7 cellular contexts compared by ENCODE assay signal in genomic region chr4:188391349-188391748, GRCh38.
A peak's percentile ranks its signal among the peaks of the same experiment; 100 is the strongest.
DNase-seq lines count a peak whose midpoint lies in the region; ATAC-seq, FAIRE-seq and TF ChIP-seq lines count a peak whose summit lies in the region.
"Not testable (repeated sequence)": the region's sequence is repeated elsewhere in the genome, so short reads cannot be mapped to it uniquely, and the experiment has no call there.

No MANE protein-coding gene starts in this region.

- not testable (repeated sequence) for H3K27me3 Mint-ChIP-seq in GM23338 (ENCODE audit: insufficient read depth, low read depth, poor library complexity); astrocyte (ENCODE audit: low read depth, unreplicated experiment); osteocyte (ENCODE audit: unreplicated experiment)

- H2BK15ac ChIP-seq in IMR-90 (ENCODE audit: low read depth, low read length), result not testable (repeated sequence)

- CTCF ChIA-PET in IMR-90 (lab: Yijun Ruan, JAX); PC-9 (lab: Charles Lee): not testable (repeated sequence)

- not testable (repeated sequence) for H4K91ac ChIP-seq in IMR-90 (ENCODE audit: insufficient read depth, low read depth, low read length)

- not testable (repeated sequence) for H3K36me3 ChIP-seq in GM23338 (ENCODE audit: insufficient read depth); IMR-90 (ENCODE audit: control insufficient read depth, insufficient read depth, low read length); PC-9 (ENCODE audit: low read depth); astrocyte (ENCODE audit: insufficient read depth, low read length)

- not testable (repeated sequence) for H3K79me2 ChIP-seq in GM23338 (replicated peaks; ENCODE audit: insufficient read depth); PC-9 (ENCODE audit: low read depth); astrocyte (ENCODE audit: insufficient read depth, low read length)

- H3K56ac ChIP-seq in IMR-90 (ENCODE audit: extremely low read depth, insufficient read depth, low read length), result not testable (repeated sequence)

- dilution Hi-C loops in IMR-90 (cut with HindIII; ENCODE audit: low sequenced_read_pairs, unreplicated experiment), result not testable (repeated sequence)

- ATAC-seq in GM23338; IMR-90 (ENCODE audit: low read depth): not testable (repeated sequence)

- H2AK5ac ChIP-seq in IMR-90 (ENCODE audit: low read depth, low read length), result not testable (repeated sequence)

- not testable (repeated sequence) for H3F3A ChIP-seq in GM23338 (replicated peaks; ENCODE audit: low read depth); PC-9 (ENCODE audit: insufficient read depth, low read depth)

- not testable (repeated sequence) for TF ChIP-seq RAD21 in IMR-90 (IDR thresholded peaks at IDR 0.05; ENCODE audit: low read length)

- not testable (repeated sequence) for H3K18ac ChIP-seq in IMR-90 (ENCODE audit: low read depth, low read length)

- in situ Hi-C loops in IMR-90 (cut with MboI; ENCODE audit: low sequenced_read_pairs), result not testable (repeated sequence)

- H3K23ac ChIP-seq in IMR-90 (ENCODE audit: low read depth, low read length), result not testable (repeated sequence)

- H3K4me3 ChIP-seq in AG09309 (ENCODE audit: control insufficient read depth, low read depth, low read length); GM23338; IMR-90 (ENCODE audit: insufficient read depth, low read depth, low read length); PC-9; astrocyte (ENCODE audit: insufficient read depth, low read depth, low read length); epithelial cell of proximal tubule (ENCODE audit: low read depth, low read length): not testable (repeated sequence)

- not testable (repeated sequence) for TF ChIP-seq POLR2A in IMR-90 (IDR thresholded peaks at IDR 0.05; ENCODE audit: low read depth, low read length)

- DNase-seq in AG09309 (ENCODE audit: low read depth); IMR-90; astrocyte (ENCODE audit: low read depth); epithelial cell of proximal tubule (ENCODE audit: low read depth); osteocyte (ENCODE audit: extremely low spot score, unreplicated experiment): not testable (repeated sequence)
- peak; percentile 27 for DNase-seq in GM23338 (ENCODE audit: low spot score)
- peak in 1 of 2 experiments; percentile 3 for DNase-seq in PC-9

- WGBS in IMR-90 (ENCODE audit: extremely low coverage in 2 of 2, insufficient read length in 1 of 2), 2 experiments, result no CpG with 5 or more reads among the region's 8 CpGs

- H3K9me1 ChIP-seq in IMR-90 (ENCODE audit: insufficient read depth, low read length), result not testable (repeated sequence)

- not testable (repeated sequence) for H3K4me3 Mint-ChIP-seq in GM23338; astrocyte (ENCODE audit: unreplicated experiment); osteocyte (ENCODE audit: unreplicated experiment)

- not testable (repeated sequence) for FAIRE-seq in astrocyte (lab: Jason Lieb, UNC)

- not testable (repeated sequence) for H2BK5ac ChIP-seq in IMR-90 (ENCODE audit: low read depth, low read length, poor library complexity, severe bottlenecking)

- not testable (repeated sequence) for H3K9ac ChIP-seq in IMR-90 (ENCODE audit: low read depth, low read length); astrocyte (ENCODE audit: low read length)

- not testable (repeated sequence) for H3K4me1 Mint-ChIP-seq in GM23338
- H3K4me1 Mint-ChIP-seq in astrocyte (ENCODE audit: low read depth, unreplicated experiment) (peaks cover 11% of the 10 kb centered on the region), osteocyte (ENCODE audit: unreplicated experiment) (peaks cover 19% of the 10 kb centered on the region)

- peak; percentile 9 for TF ChIP-seq CTCF in AG09309 (IDR thresholded peaks at IDR 0.05; ENCODE audit: control insufficient read depth, insufficient read depth, low read depth, low read length, missing control alignments)
- TF ChIP-seq CTCF in GM23338 (conservative IDR thresholded peaks at IDR 0.05; ENCODE audit: low read depth in 2 of 2), result peak; percentile 15 to 58; a peak in 2 of 4 replicates
- peak; percentile 15; the same call in 1 of the 2 replicates for TF ChIP-seq CTCF in IMR-90 (conservative IDR thresholded peaks at IDR 0.05; ENCODE audit: low read depth, low read length)
- peak; percentile 37; the same call in 1 of the 2 replicates for TF ChIP-seq CTCF in PC-9 (conservative IDR thresholded peaks at IDR 0.05)
- not testable (repeated sequence) for TF ChIP-seq CTCF in astrocyte (IDR thresholded peaks at IDR 0.05; ENCODE audit: insufficient read depth, low read depth, low read length)
- TF ChIP-seq CTCF in epithelial cell of proximal tubule (conservative IDR thresholded peaks at IDR 0.05; ENCODE audit: low read depth, low read length), result peak; percentile 19
- peak; percentile 14 for TF ChIP-seq CTCF in osteocyte (IDR thresholded peaks at IDR 0.05)

- not testable (repeated sequence) for H3K4me2 ChIP-seq in GM23338; IMR-90 (ENCODE audit: low read depth, low read length); PC-9; astrocyte (ENCODE audit: low read length)

- H3K27me3 ChIP-seq in GM23338 (ENCODE audit: insufficient read depth); IMR-90 (ENCODE audit: control insufficient read depth, insufficient read depth, low read length); PC-9 (ENCODE audit: insufficient read depth, low read depth); astrocyte (ENCODE audit: insufficient read depth, low read length): not testable (repeated sequence)

- not testable (repeated sequence) for H3K9me3 ChIP-seq in IMR-90 (ENCODE audit: control insufficient read depth, insufficient read depth, low read length); PC-9 (ENCODE audit: insufficient read depth, low read depth); astrocyte (ENCODE audit: insufficient read depth, low read depth, low read length)

- intact Hi-C loops in IMR-90 (cut with micrococcal nuclease); PC-9 (cut with micrococcal nuclease; ENCODE audit: unreplicated experiment): not testable (repeated sequence)

- not testable (repeated sequence) for H2BK120ac ChIP-seq in IMR-90 (ENCODE audit: low read depth, low read length)

- BruUV-seq in IMR-90 (replicated peaks; lab: Mats Ljungman, UMichigan); PC-9 (replicated peaks; lab: Mats Ljungman, UMichigan): not testable (repeated sequence)

- not testable (repeated sequence) for H3K79me1 ChIP-seq in IMR-90 (ENCODE audit: low read depth in 1 of 2, low read length in 2 of 2)

- H3K9me2 ChIP-seq in GM23338 (ENCODE audit: insufficient read depth); PC-9 (ENCODE audit: insufficient read depth): not testable (repeated sequence)

- not testable (repeated sequence) for H3K14ac ChIP-seq in IMR-90 (replicated peaks; ENCODE audit: low read depth, low read length)

- H2AK9ac ChIP-seq in IMR-90 (replicated peaks; ENCODE audit: low read depth, low read length, poor library complexity), result not testable (repeated sequence)

- H3K4ac ChIP-seq in IMR-90 (ENCODE audit: low read depth, low read length), result not testable (repeated sequence)

- H2AFZ ChIP-seq in GM23338; IMR-90 (replicated peaks; ENCODE audit: low read length, poor library complexity); PC-9; astrocyte (ENCODE audit: low read depth, low read length): not testable (repeated sequence)

- POLR2A ChIA-PET in IMR-90 (lab: Charles Lee; ENCODE audit: unreplicated experiment); PC-9 (lab: Charles Lee; ENCODE audit: unreplicated experiment): not testable (repeated sequence)

- H4K20me1 ChIP-seq in GM23338 (replicated peaks; ENCODE audit: insufficient read depth); IMR-90 (ENCODE audit: insufficient read depth, low read length); PC-9 (ENCODE audit: insufficient read depth); astrocyte (ENCODE audit: insufficient read depth, low read length): not testable (repeated sequence)

- H3K27ac Mint-ChIP-seq in GM23338; osteocyte (ENCODE audit: unreplicated experiment): not testable (repeated sequence)
- H3K27ac Mint-ChIP-seq in astrocyte (ENCODE audit: unreplicated experiment), result peak overlapping the region; percentile 66

- H3K27ac ChIP-seq in GM23338 (ENCODE audit: low read depth); IMR-90 (ENCODE audit: insufficient read depth, low read length); PC-9; astrocyte (ENCODE audit: low read depth, low read length): not testable (repeated sequence)

- H3K9me3 Mint-ChIP-seq in GM23338 (peaks cover 44% of the 10 kb centered on the region), astrocyte (ENCODE audit: unreplicated experiment) (peaks cover 11% of the 10 kb centered on the region), osteocyte (ENCODE audit: unreplicated experiment) (peaks cover 22% of the 10 kb centered on the region)

- peaks cover 48% of the 10 kb centered on the region for H3K36me3 Mint-ChIP-seq in GM23338 (ENCODE audit: low read depth)
- not testable (repeated sequence) for H3K36me3 Mint-ChIP-seq in astrocyte (ENCODE audit: low read depth, unreplicated experiment); osteocyte (ENCODE audit: unreplicated experiment)

- not testable (repeated sequence) for H4K8ac ChIP-seq in IMR-90 (ENCODE audit: low read depth in 2 of 2, low read length in 2 of 2)

- H2BK20ac ChIP-seq in IMR-90 (ENCODE audit: low read depth, low read length), result not testable (repeated sequence)

- not testable (repeated sequence) for H4K5ac ChIP-seq in IMR-90 (ENCODE audit: low read depth, low read length)

- H3K4me1 ChIP-seq in GM23338 (ENCODE audit: insufficient read depth); IMR-90 (ENCODE audit: control insufficient read depth, insufficient read depth, low read length); PC-9 (replicated peaks; ENCODE audit: insufficient read depth); astrocyte (ENCODE audit: insufficient read depth, low read length): not testable (repeated sequence)
